10 cellular contexts compared by ENCODE assay signal in the genomic region with DNA sequence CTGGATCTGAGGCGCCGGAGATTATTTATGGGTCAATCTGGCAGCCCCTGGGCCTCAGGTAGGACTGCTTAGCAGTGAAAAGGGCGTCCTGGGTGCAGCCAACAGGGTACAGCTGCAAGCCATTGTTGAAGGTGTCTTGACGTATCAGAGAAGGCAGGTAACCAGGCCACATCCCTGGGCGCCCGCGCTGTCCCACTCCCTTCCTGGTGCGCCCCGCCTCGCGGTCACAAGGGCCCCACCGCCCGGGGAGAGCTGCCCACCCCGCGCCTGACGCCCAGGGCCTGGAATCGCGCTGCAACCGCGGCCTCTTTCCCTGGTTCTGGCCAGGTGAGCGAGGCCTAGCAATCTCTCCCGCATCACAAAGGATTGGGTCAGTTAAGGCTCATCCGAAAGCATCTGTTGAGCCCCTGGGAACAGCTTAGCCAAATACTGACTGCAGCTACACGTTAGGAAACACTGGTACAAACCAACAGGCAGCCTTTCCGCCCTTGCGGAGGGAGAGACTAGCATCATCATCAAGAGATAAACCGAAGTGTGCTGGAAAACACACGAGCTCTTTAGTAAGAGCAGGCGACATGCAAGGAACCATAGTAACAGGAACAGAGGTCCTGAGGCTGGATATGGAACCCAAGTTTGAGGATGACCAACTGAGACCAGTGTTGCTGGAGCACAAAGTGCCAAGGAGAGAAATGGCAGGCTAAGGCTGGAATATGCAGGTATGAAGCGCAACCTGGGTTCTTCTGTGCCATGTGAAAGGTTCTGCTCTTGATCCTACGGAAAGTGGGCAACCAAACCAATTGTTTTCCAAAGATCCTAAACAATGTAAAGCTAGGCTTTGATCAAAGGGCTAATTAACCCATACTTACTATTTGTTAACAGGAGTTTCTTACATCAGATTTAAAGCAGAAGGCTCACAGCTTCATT. TPM values are rescaled to one million over a fixed set of nuclear protein-coding genes. Genes with fewer than 3 reads are reported as not detected.
DNase-seq lines count a peak whose midpoint lies in the region; FAIRE-seq and TF ChIP-seq lines count a peak whose summit lies in the region.
"Had no signal": no experiment of that assay in that cellular context is flagged by ENCODE, and none has a peak within 500 bp of the region (broad histone marks: within the 10 kb centered on the region; RNA-seq: fewer than 3 reads in every experiment).

No MANE protein-coding gene starts in this region.

- H3K4me3 ChIP-seq in HUES64 (ENCODE audit: low read length) (no peak overlapping the region), osteoblast (ENCODE audit: insufficient read depth, low read length) (no peak overlapping the region)
- H3K4me3 ChIP-seq: lung, PC-9 had no signal

- H3K36me3 ChIP-seq in HUES64 (ENCODE audit: insufficient read depth, low read length): peaks cover 38% of the 10 kb centered on the region
- H3K36me3 ChIP-seq in osteoblast (ENCODE audit: insufficient read depth, low read length): peaks cover 28% of the 10 kb centered on the region

- H3K27me3 ChIP-seq in HUES64 (ENCODE audit: insufficient read depth, low read length) (no peaks in the 10 kb centered on the region), osteoblast (ENCODE audit: insufficient read depth, low read length) (no peaks in the 10 kb centered on the region)

- DNase-seq in GM12891 (ENCODE audit: insufficient read length, low spot score): no peak
- DNase-seq in osteoblast (ENCODE audit: insufficient read length, low spot score, missing footprints): peak; percentile 74
- no peak for DNase-seq in H54 (ENCODE audit: insufficient read length, low spot score)
- no peak for DNase-seq in NCI-H345 treated with DMSO at 0.1 percent for 48 hours (lab: John Stamatoyannopoulos, UW; ENCODE audit: unreplicated experiment)
- no peak for DNase-seq in ureter (ENCODE audit: low spot score)
- DNase-seq: PC-9 had no signal

- no peak for TF ChIP-seq CTCF in osteoblast (IDR thresholded peaks at IDR 0.05; ENCODE audit: extremely low read depth, low read depth, low read length)

- H3K4me1 Mint-ChIP-seq in activated naive CD8-positive, alpha-beta T cell (ENCODE audit: low read depth): peaks cover 43% of the 10 kb centered on the region

- H3K79me2 ChIP-seq in osteoblast (ENCODE audit: insufficient read depth, low read length): peaks cover 21% of the 10 kb centered on the region

- H3K27me3 Mint-ChIP-seq in activated naive CD8-positive, alpha-beta T cell: no peaks in the 10 kb centered on the region

- WGBS in HUES64: 80% methylated on average over 31 of the region's 31 CpGs

- peaks cover 25% of the 10 kb centered on the region for H3K4me1 ChIP-seq in HUES64 (ENCODE audit: insufficient read depth, low read length)
- H3K4me1 ChIP-seq in osteoblast (ENCODE audit: insufficient read depth, low read length): peaks cover 19% of the 10 kb centered on the region

- peaks cover 3% of the 10 kb centered on the region for H4K20me1 ChIP-seq in osteoblast (ENCODE audit: insufficient read depth, low read length)

- peaks cover 36% of the 10 kb centered on the region for H3K36me3 Mint-ChIP-seq in activated naive CD8-positive, alpha-beta T cell

- no peak overlapping the region for H2AFZ ChIP-seq in osteoblast (ENCODE audit: low read length)
- H2AFZ ChIP-seq: PC-9 had no signal

- peak overlapping the region; percentile 37 for H3K9ac ChIP-seq in HUES64 (ENCODE audit: low read depth, low read length)

- peak; percentile 53; the same call in 1 of the 2 replicates for TF ChIP-seq POLR2A in GM12891 (IDR thresholded peaks at IDR 0.05; ENCODE audit: low read depth, low read length)
- no peak for TF ChIP-seq POLR2A in H54 (IDR thresholded peaks at IDR 0.05; ENCODE audit: low read depth, low read length)

- FAIRE-seq in GM12891 (lab: Jason Lieb, UNC) (no peak), H54 (lab: Jason Lieb, UNC) (no peak)

- no peaks in the 10 kb centered on the region for H3K9me3 Mint-ChIP-seq in activated naive CD8-positive, alpha-beta T cell (ENCODE audit: low read depth)
- H3K9me3 Mint-ChIP-seq: activated T-helper 2 cell treated with anti-CD3 and anti-CD28 coated beads, Interferon-gamma antibody, Interleukin-2, Interleukin-4, amounts not matched to agents 10 μg/mL and 5 μg/mL and 100 μg/mL, durations not matched to agents 14 hours and 24 hours and 36 hours had no signal

- peak overlapping the region; percentile 100 for H3K4me3 Mint-ChIP-seq in activated naive CD8-positive, alpha-beta T cell

- H3K27ac Mint-ChIP-seq in activated naive CD8-positive, alpha-beta T cell: peak overlapping the region; percentile 99

- no peaks in the 10 kb centered on the region for H3K9me3 ChIP-seq in HUES64 (ENCODE audit: insufficient read depth, low read depth, low read length)
- H3K9me3 ChIP-seq in osteoblast (ENCODE audit: low read depth, low read length): no peaks in the 10 kb centered on the region

- H3K4me2 ChIP-seq in osteoblast (ENCODE audit: insufficient read depth, low read length): no peak overlapping the region
- H3K4me2 ChIP-seq: PC-9 had no signal

- peak overlapping the region; percentile 94 for H3K27ac ChIP-seq in HUES64 (ENCODE audit: low read depth, low read length)
- no peak overlapping the region for H3K27ac ChIP-seq in osteoblast (ENCODE audit: low read depth, low read length)
- H3K27ac ChIP-seq: PC-9 had no signal

TF ChIP-seq in GM12891, 5 proteins besides CTCF, POLR2A, EP300 and RAD21:
- peak; percentile 74 for TF ChIP-seq POU2F2 (IDR thresholded peaks at IDR 0.05; ENCODE audit: low read depth, low read length)
- TF ChIP-seq POLR2AphosphoS5 (IDR thresholded peaks at IDR 0.05; ENCODE audit: low read depth, low read length): peak; percentile 71
- TF ChIP-seq SPI1 (IDR thresholded peaks at IDR 0.05; ENCODE audit: low read depth, low read length): no peak
- TF ChIP-seq TAF1 (IDR thresholded peaks at IDR 0.05; ENCODE audit: low read depth, low read length): no peak
- no peak for TF ChIP-seq PAX5 (IDR thresholded peaks at IDR 0.05; ENCODE audit: insufficient read depth, low read length, severe bottlenecking)

RNA-seq across cellular contexts. Expression of a gene that starts 3.5 kb away (rescaled TPM):
- polyA plus RNA-seq in GM12891 (2012; ENCODE audit: low read depth, missing spikeins): 12,048 TPM
- polyA plus RNA-seq in HUES64 (2013, experiment 1 of 2): 2,526 TPM
- polyA plus RNA-seq in HUES64 (2013, experiment 2 of 2): 2,670 TPM
- 2,597 and 2,636 TPM in 2 replicates for total RNA-seq in osteoblast
- 1,778 TPM for total RNA-seq in ureter
